ENCODE assay signal across 10 cellular contexts in the genomic region with DNA sequence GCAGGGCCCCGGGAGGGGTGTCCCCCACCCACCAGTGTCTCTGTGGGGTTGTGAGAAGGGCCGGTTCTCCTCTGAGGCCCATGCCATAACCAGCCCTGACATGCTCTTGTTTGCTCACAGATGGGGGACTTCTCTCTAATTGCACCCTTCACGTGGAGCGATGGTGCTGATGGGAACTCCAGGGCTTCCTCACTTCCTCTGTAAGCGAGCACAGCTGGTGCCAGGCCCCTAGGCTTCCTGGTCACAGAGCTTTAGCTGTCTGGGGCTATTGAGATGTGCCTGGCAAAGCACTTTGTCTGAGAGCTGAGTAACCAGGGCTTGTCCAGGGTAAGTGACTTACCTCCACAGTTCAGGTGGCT. TPM values are rescaled to one million over a fixed set of nuclear protein-coding genes. Genes with fewer than 3 reads are reported as not detected.
DNase-seq lines count a peak whose midpoint lies in the region; ATAC-seq, FAIRE-seq and TF ChIP-seq lines count a peak whose summit lies in the region.
"Had no signal": no experiment of that assay in that cellular context is flagged by ENCODE, and none has a peak within 500 bp of the region (broad histone marks: within the 10 kb centered on the region; RNA-seq: fewer than 3 reads in every experiment).

No MANE protein-coding gene starts in this region.

- CTCF ChIA-PET in T-cell (lab: Charles Lee), result no interaction called here

- H3K27ac Mint-ChIP-seq in T-cell, result no peak overlapping the region
- H3K27ac Mint-ChIP-seq: progenitor cell of endocrine pancreas had no signal

- no peak overlapping the region for H3K4me3 Mint-ChIP-seq in T-cell

- H3K36me3 Mint-ChIP-seq in T-cell, result peaks cover 18% of the 10 kb centered on the region

- H3K9me3 Mint-ChIP-seq in T-cell, result peaks cover 4 to 16% (median 15%) of the 10 kb centered on the region in 3 donors

- H3K4me3 ChIP-seq in stomach, result no peak overlapping the region

- H3K27ac ChIP-seq in stomach, result no peak overlapping the region

- H3K27me3 Mint-ChIP-seq in T-cell, result no peaks in the 10 kb centered on the region
- H3K27me3 Mint-ChIP-seq: progenitor cell of endocrine pancreas had no signal

- DNase-seq in GM12891 (ENCODE audit: insufficient read length, low spot score), result no peak
- DNase-seq in GM20000 (ENCODE audit: low spot score), result peak; percentile 35
- DNase-seq in NCI-H1436 (lab: John Stamatoyannopoulos, UW), result peak; percentile 37
- DNase-seq in T-cell, result no peak
- no peak for DNase-seq in stomach
- DNase-seq in epidermal melanocyte (ENCODE audit: insufficient read length, low spot score), result no peak
- DNase-seq: GOT3 had no signal

- H3K4me1 ChIP-seq in stomach, result peaks cover 14 to 47% (median 23%) of the 10 kb centered on the region in 4 donors

- TF ChIP-seq CTCF in GM20000 (IDR thresholded peaks at IDR 0.05; ENCODE audit: extremely low read depth, missing control alignments) (no peak), stomach (IDR thresholded peaks at IDR 0.05) (no peak)

- TF ChIP-seq EP300 in stomach (IDR thresholded peaks at IDR 0.05), result no peak

- POLR2A ChIA-PET in T-cell (lab: Charles Lee), result no interaction called here

- intact Hi-C loops in stomach (cut with DNase I; ENCODE audit: low total_unique reads), result no loop called here

- FAIRE-seq in GM12891 (lab: Jason Lieb, UNC), result no peak
- FAIRE-seq: endometrium had no signal

- H3K36me3 ChIP-seq in stomach, result peaks cover 0 to 1% (median 0%) of the 10 kb centered on the region in 4 donors

- WGBS in stomach, 5 donors, result 48 to 66% (median 63%) methylated on average over 5 of the region's 5 CpGs

- no peaks in the 10 kb centered on the region for H3K27me3 ChIP-seq in stomach

- peaks cover 7 to 31% (median 23%) of the 10 kb centered on the region in 3 donors for H3K4me1 Mint-ChIP-seq in T-cell

- ATAC-seq in esophagus mucosa (peak; percentile 78), T-cell (replicated peaks in 1 of 4) (no peak)

- TF ChIP-seq POLR2A in GM12891 (IDR thresholded peaks at IDR 0.05; ENCODE audit: low read depth, low read length) (no peak), stomach (IDR thresholded peaks at IDR 0.05) (no peak)

- H3K9me3 ChIP-seq in stomach, result peaks cover 0 to 17% (median 10%) of the 10 kb centered on the region in 4 donors

TF ChIP-seq in GM12891, 5 proteins besides CTCF, POLR2A, EP300 and RAD21:
- TF ChIP-seq PAX5 (IDR thresholded peaks at IDR 0.05; ENCODE audit: insufficient read depth, low read length, severe bottlenecking), result no peak
- no peak for TF ChIP-seq TAF1 (IDR thresholded peaks at IDR 0.05; ENCODE audit: low read depth, low read length)
- TF ChIP-seq SPI1 (IDR thresholded peaks at IDR 0.05; ENCODE audit: low read depth, low read length), result peak; percentile 73
- no peak for TF ChIP-seq POLR2AphosphoS5 (IDR thresholded peaks at IDR 0.05; ENCODE audit: low read depth, low read length)

RNA-seq across cellular contexts. Expression of a gene that starts 36.4 kb away (rescaled TPM):
- polyA plus RNA-seq in GM12891 (2012; ENCODE audit: low read depth, missing spikeins), result 4.2 TPM
- 12.1 TPM for total RNA-seq in esophagus mucosa
- total RNA-seq in T-cell, result 10 to 100 TPM; 24.6 to 38.5 (median 34.6) TPM
- 10 to 100 TPM; 15.2 to 58.0 (median 22.8) TPM for total RNA-seq in stomach
- polyA plus RNA-seq in stomach, result 10 to 100 TPM; 14.2 to 17.5 (median 15.6) TPM

Comparison
In these comparisons a context has a peak if more than half of its experiments do, and no peak if none do; other contexts are left out.
1. DNase-seq: peak in GM20000 (single experiment) and NCI-H1436 (single experiment); none in GM12891 (single experiment), T-cell (0 of 34), stomach (single experiment) and epidermal melanocyte (single experiment).